8 cellular contexts compared by ENCODE assay signal in genomic region chr2:179049546-179050311, GRCh38. TPM values are rescaled to one million over a fixed set of nuclear protein-coding genes. Genes with fewer than 3 reads are reported as not detected.
DNase-seq lines count a peak whose midpoint lies in the region; ATAC-seq and TF ChIP-seq lines count a peak whose summit lies in the region.

A gene with protein sequence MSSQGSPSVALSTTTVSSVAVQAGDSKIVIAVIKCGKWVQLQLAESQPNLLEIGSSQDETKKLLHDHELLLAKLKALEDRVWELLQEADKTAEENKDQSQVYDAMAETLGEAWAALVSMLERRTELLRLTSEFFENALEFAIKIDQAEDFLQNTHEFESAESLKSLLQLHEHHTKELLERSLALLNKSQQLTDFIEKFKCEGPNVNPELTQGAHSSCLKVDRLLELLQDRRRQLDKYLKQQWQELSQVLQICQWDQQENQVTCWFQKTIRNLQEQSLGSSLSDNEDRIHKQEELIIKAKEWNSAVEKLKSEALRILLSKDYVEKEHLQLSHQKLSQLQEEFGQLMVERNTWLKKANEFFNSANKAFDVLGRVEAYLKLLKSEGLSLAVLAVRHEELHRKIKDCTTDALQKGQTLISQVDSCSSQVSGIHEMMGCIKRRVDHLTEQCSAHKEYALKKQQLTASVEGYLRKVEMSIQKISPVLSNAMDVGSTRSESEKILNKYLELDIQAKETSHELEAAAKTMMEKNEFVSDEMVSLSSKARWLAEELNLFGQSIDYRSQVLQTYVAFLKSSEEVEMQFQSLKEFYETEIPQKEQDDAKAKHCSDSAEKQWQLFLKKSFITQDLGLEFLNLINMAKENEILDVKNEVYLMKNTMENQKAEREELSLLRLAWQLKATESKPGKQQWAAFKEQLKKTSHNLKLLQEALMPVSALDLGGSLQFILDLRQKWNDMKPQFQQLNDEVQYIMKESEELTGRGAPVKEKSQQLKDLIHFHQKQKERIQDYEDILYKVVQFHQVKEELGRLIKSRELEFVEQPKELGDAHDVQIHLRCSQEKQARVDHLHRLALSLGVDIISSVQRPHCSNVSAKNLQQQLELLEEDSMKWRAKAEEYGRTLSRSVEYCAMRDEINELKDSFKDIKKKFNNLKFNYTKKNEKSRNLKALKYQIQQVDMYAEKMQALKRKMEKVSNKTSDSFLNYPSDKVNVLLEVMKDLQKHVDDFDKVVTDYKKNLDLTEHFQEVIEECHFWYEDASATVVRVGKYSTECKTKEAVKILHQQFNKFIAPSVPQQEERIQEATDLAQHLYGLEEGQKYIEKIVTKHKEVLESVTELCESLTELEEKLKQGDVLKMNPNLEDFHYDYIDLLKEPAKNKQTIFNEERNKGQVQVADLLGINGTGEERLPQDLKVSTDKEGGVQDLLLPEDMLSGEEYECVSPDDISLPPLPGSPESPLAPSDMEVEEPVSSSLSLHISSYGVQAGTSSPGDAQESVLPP (N-terminal part only) (minus strand): TSS chr2:179050137. CDS start chr2:179049941, 196 bp downstream.

- peaks cover 41% of the 10 kb centered on the region for H3K4me1 Mint-ChIP-seq in activated T-helper 1 cell treated with anti-CD3 and anti-CD28 coated beads, Interleukin-12 subunit alpha, Interleukin-12 subunit beta, Interleukin-2, Interleukin-4 antibody, amounts not matched to agents 30 ng/mL and 10 ng/mL and 1 ng/mL, durations not matched to agents 14 hours and 24 hours and 36 hours (ENCODE audit: low read depth)
- peaks cover 21% of the 10 kb centered on the region for H3K4me1 Mint-ChIP-seq in memory B cell

- no peaks in the 10 kb centered on the region for H3K27me3 Mint-ChIP-seq in activated T-helper 1 cell treated with anti-CD3 and anti-CD28 coated beads, Interleukin-12 subunit alpha, Interleukin-12 subunit beta, Interleukin-2, Interleukin-4 antibody, amounts not matched to agents 30 ng/mL and 10 ng/mL and 1 ng/mL, durations not matched to agents 14 hours and 24 hours and 36 hours (ENCODE audit: insufficient read depth)
- H3K27me3 Mint-ChIP-seq in memory B cell, result no peaks in the 10 kb centered on the region

- peak within 1 kb of the TSS; percentile 22 for H3K9ac ChIP-seq in ES-I3 (ENCODE audit: low read depth, low read length)

- H3K4me3 Mint-ChIP-seq in activated T-helper 1 cell treated with anti-CD3 and anti-CD28 coated beads, Interleukin-12 subunit alpha, Interleukin-12 subunit beta, Interleukin-2, Interleukin-4 antibody, amounts not matched to agents 30 ng/mL and 10 ng/mL and 1 ng/mL, durations not matched to agents 14 hours and 24 hours and 36 hours, result peak within 1 kb of the TSS; percentile 83
- peak within 1 kb of the TSS; percentile 89 for H3K4me3 Mint-ChIP-seq in memory B cell

- peak within 1 kb of the TSS; percentile 44 for H3K27ac Mint-ChIP-seq in activated T-helper 1 cell treated with anti-CD3 and anti-CD28 coated beads, Interleukin-12 subunit alpha, Interleukin-12 subunit beta, Interleukin-2, Interleukin-4 antibody, amounts not matched to agents 30 ng/mL and 10 ng/mL and 1 ng/mL, durations not matched to agents 14 hours and 24 hours and 36 hours
- peak within 1 kb of the TSS; percentile 94 for H3K27ac Mint-ChIP-seq in memory B cell

- H3K9me3 Mint-ChIP-seq in activated T-helper 1 cell treated with anti-CD3 and anti-CD28 coated beads, Interleukin-12 subunit alpha, Interleukin-12 subunit beta, Interleukin-2, Interleukin-4 antibody, amounts not matched to agents 30 ng/mL and 10 ng/mL and 1 ng/mL, durations not matched to agents 14 hours and 24 hours and 36 hours, result peaks cover under 1% of the 10 kb centered on the region
- H3K9me3 Mint-ChIP-seq in memory B cell, result no peaks in the 10 kb centered on the region

- peaks cover 9% of the 10 kb centered on the region for H3K36me3 ChIP-seq in ES-I3 (ENCODE audit: insufficient read depth, low read length)

- H3K4me1 ChIP-seq in ES-I3 (ENCODE audit: insufficient read depth, low read length), result peaks cover 41% of the 10 kb centered on the region

- intact Hi-C loops in activated T-helper 1 cell treated with anti-CD3 and anti-CD28 coated beads, Interleukin-12 subunit alpha, Interleukin-12 subunit beta, Interleukin-2, Interleukin-4 antibody, amounts not matched to agents 30 ng/mL and 10 ng/mL and 1 ng/mL, durations not matched to agents 14 hours and 24 hours and 36 hours (cut with micrococcal nuclease), result loop anchor here (2.0 to 5.0 kb wide), 2 partner anchors 17 to 58 kb away; no protein-coding TSS in a partner anchor
- intact Hi-C loops in posterior cingulate gyrus (cut with DNase I), result no loop called here

- H3K9me3 ChIP-seq in ES-I3 (ENCODE audit: control insufficient read depth, insufficient read depth, low read length), result no peaks in the 10 kb centered on the region

- ATAC-seq in HG03521 (IDR thresholded peaks at IDR 0.05; ENCODE audit: unreplicated experiment) (peak; percentile 58), memory B cell (ENCODE audit: low read depth) (peak; percentile 86), esophagus mucosa (no peak)

- H3K36me3 Mint-ChIP-seq in activated T-helper 1 cell treated with anti-CD3 and anti-CD28 coated beads, Interleukin-12 subunit alpha, Interleukin-12 subunit beta, Interleukin-2, Interleukin-4 antibody, amounts not matched to agents 30 ng/mL and 10 ng/mL and 1 ng/mL, durations not matched to agents 14 hours and 24 hours and 36 hours (ENCODE audit: low read depth), result no peaks in the 10 kb centered on the region
- no peaks in the 10 kb centered on the region for H3K36me3 Mint-ChIP-seq in memory B cell

- no peak for TF ChIP-seq CTCF in GM20000 (IDR thresholded peaks at IDR 0.05; ENCODE audit: extremely low read depth, missing control alignments)

- DNase-seq in GM20000 (ENCODE audit: low spot score) (peak; percentile 38), memory B cell (ENCODE audit: low spot score in 2 of 2) (peak; percentile 28 to 37), posterior cingulate gyrus (no peak), activated gamma-delta T cell (lab: John Stamatoyannopoulos, UW) (no peak)
- peak; percentile 8 for DNase-seq in activated T-helper 1 cell treated with anti-CD3 and anti-CD28 coated beads, Interleukin-12 subunit alpha, Interleukin-12 subunit beta, Interleukin-2, Interleukin-4 antibody, amounts not matched to agents 30 ng/mL and 10 ng/mL and 1 ng/mL, durations not matched to agents 14 hours and 24 hours and 36 hours (ENCODE audit: low spot score)

RNA-seq across cellular contexts. Expression of the gene that starts here (rescaled TPM):
- total RNA-seq in activated T-helper 1 cell treated with anti-CD3 and anti-CD28 coated beads, Interleukin-12 subunit alpha, Interleukin-12 subunit beta, Interleukin-2, Interleukin-4 antibody, amounts not matched to agents 30 ng/mL and 10 ng/mL and 1 ng/mL, durations not matched to agents 14 hours and 24 hours and 36 hours, result 0.78 and 1.2 TPM in 2 replicates
- 0.28 TPM for total RNA-seq in esophagus mucosa

Comparison
In these comparisons a context has a peak if more than half of its experiments do, and no peak if none do; other contexts are left out.
1. DNase-seq: peak in GM20000 (single experiment), activated T-helper 1 cell treated with anti-CD3 and anti-CD28 coated beads, Interleukin-12 subunit alpha, Interleukin-12 subunit beta, Interleukin-2, Interleukin-4 antibody, amounts not matched to agents 30 ng/mL and 10 ng/mL and 1 ng/mL, durations not matched to agents 14 hours and 24 hours and 36 hours (single experiment) and memory B cell (2 of 2); none in posterior cingulate gyrus (0 of 10) and activated gamma-delta T cell (single experiment).